Comparison of ENCODE assay signal across 28 cellular contexts in genomic region chr22:30586414-30586813, GRCh38. TPM values are rescaled to one million over a fixed set of nuclear protein-coding genes. Genes with fewer than 3 reads are reported as not detected.
"Had no signal": no experiment of that assay in that cellular context is flagged by ENCODE, and none has a peak within 500 bp of the region (broad histone marks: within the 10 kb centered on the region; RNA-seq: fewer than 3 reads in every experiment).

No MANE protein-coding gene starts in this region.

- H3K9ac ChIP-seq: SK-N-SH had no signal

- DNase-seq: KBM-7, MV-4-11, NCI-H1048, NCI-H1105, NCI-H1417, NCI-H1436 treated with DMSO at 0.1 percent for 48 hours, NCI-H1694, NCI-H187 treated with DMSO at 0.1 percent for 48 hours, NCI-H2029 treated with DMSO at 0.1 percent for 48 hours, NCI-H2107, NCI-H2227 treated with DMSO at 0.1 percent for 48 hours, NCI-H524, NCI-H69, NCI-H774, PC-3, SHP77, SK-N-SH, SW 1271 had no signal

- H3K4me2 ChIP-seq: SK-N-SH had no signal

- H3K27ac ChIP-seq: RWPE1 had no signal

- ATAC-seq: HepG2, Panc1, PC-3 had no signal

- FAIRE-seq: HepG2 had no signal

- H3K9me3 ChIP-seq: SK-N-SH had no signal

RNA-seq across cellular contexts. Expression of gene GAL3ST1, which starts 11.9 kb away (rescaled TPM):
- total RNA-seq: HT1080, LHCN-M2, MCF 10A, OCI-LY7, PC-3 had no signal
- polyA plus RNA-seq: IgD-negative memory B cell, SK-N-SH had no signal

RNA-seq across cellular contexts. Expression of gene SEC14L6, which starts 39.9 kb away (rescaled TPM):
- total RNA-seq: HT1080, LHCN-M2, MCF 10A, NCI-H460, OCI-LY7, PC-3, SK-MEL-5 had no signal
- polyA plus RNA-seq: IgD-negative memory B cell, SK-N-SH had no signal
